12 cellular contexts compared by ENCODE assay signal in genomic region chr3:184679056-184679502, GRCh38. TPM values are rescaled to one million over a fixed set of nuclear protein-coding genes. Genes with fewer than 3 reads are reported as not detected.
DNase-seq lines count a peak whose midpoint lies in the region; ATAC-seq, FAIRE-seq and TF ChIP-seq lines count a peak whose summit lies in the region.
"Had no signal": no experiment of that assay in that cellular context is flagged by ENCODE, and none has a peak within 500 bp of the region (broad histone marks: within the 10 kb centered on the region; RNA-seq: fewer than 3 reads in every experiment).

No MANE protein-coding gene starts in this region.

- H3K9me3 Mint-ChIP-seq in Calu3 (ENCODE audit: low read depth, unreplicated experiment): no peaks in the 10 kb centered on the region

- H3K4me2 ChIP-seq in BLaER1: peak overlapping the region; percentile 96
- H3K4me2 ChIP-seq in neuronal stem cell (ENCODE audit: insufficient read depth, low read length, poor library complexity, severe bottlenecking): peak overlapping the region; percentile 23

- H3K79me1 ChIP-seq in neuronal stem cell (ENCODE audit: low read depth, low read length): no peaks in the 10 kb centered on the region

- H3K36me3 Mint-ChIP-seq in Calu3 (ENCODE audit: insufficient read depth, unreplicated experiment): no peaks in the 10 kb centered on the region

- H3K9me3 ChIP-seq in BLaER1 (no peaks in the 10 kb centered on the region; the same call in 1 of the 2 replicates), neuronal stem cell (replicated peaks in 1 of 2; ENCODE audit: control insufficient read depth in 2 of 2, insufficient read depth in 1 of 2, low read depth in 1 of 2, low read length in 2 of 2) (peaks cover 0 to 2% of the 10 kb centered on the region in 2 donors)
- H3K9me3 ChIP-seq: MG63 had no signal

- TF ChIP-seq CTCF in fibroblast of the aortic adventitia (IDR thresholded peaks at IDR 0.05; ENCODE audit: insufficient read depth, low read length): no peak
- TF ChIP-seq CTCF in D721Med (IDR thresholded peaks at IDR 0.05; ENCODE audit: insufficient read depth, missing control alignments): no peak
- TF ChIP-seq CTCF in Calu3 (IDR thresholded peaks at IDR 0.05; ENCODE audit: unreplicated experiment): no peak

- peak overlapping the region; percentile 49 for H4K8ac ChIP-seq in neuronal stem cell (ENCODE audit: low read depth, low read length)

- H2BK12ac ChIP-seq in neuronal stem cell (ENCODE audit: low read length): peak overlapping the region; percentile 93

- peaks cover 76% of the 10 kb centered on the region for H3K27me3 Mint-ChIP-seq in Calu3 (ENCODE audit: unreplicated experiment)

- no peaks in the 10 kb centered on the region for H3K4me1 Mint-ChIP-seq in Calu3 (ENCODE audit: low read depth, unreplicated experiment)

- H3K36me3 ChIP-seq in BLaER1 (no peaks in the 10 kb centered on the region), neuronal stem cell (replicated peaks in 1 of 2; ENCODE audit: control insufficient read depth in 2 of 2, insufficient read depth in 2 of 2, low read length in 2 of 2) (no peaks in the 10 kb centered on the region)
- H3K36me3 ChIP-seq: MG63 had no signal

- WGBS in neuronal stem cell (ENCODE audit: extremely low coverage in 2 of 2, insufficient read length in 2 of 2, insufficient replicate concordance in 1 of 2), 2 donors: no CpG with 5 or more reads among the region's 16 CpGs

- peak overlapping the region; percentile 4 for H3K4ac ChIP-seq in neuronal stem cell (ENCODE audit: low read length)

- H3K4me1 ChIP-seq in BLaER1 (peaks cover 64% of the 10 kb centered on the region), neuronal stem cell (ENCODE audit: control insufficient read depth in 2 of 2, insufficient read depth in 1 of 2, low read depth in 1 of 2, low read length in 2 of 2) (peaks cover 10 to 18% of the 10 kb centered on the region in 2 donors)
- H3K4me1 ChIP-seq: foreskin keratinocyte had no signal

- CTCF ChIA-PET in Calu3 (lab: Charles Lee): no interaction called here

- intact Hi-C loops in Calu3 (cut with micrococcal nuclease; ENCODE audit: unreplicated experiment): no loop called here

- peak overlapping the region; percentile 75 for H4K91ac ChIP-seq in neuronal stem cell (ENCODE audit: low read depth, low read length, poor library complexity)

- peak overlapping the region; percentile 71; the same call in 1 of the 2 replicates for H3K9ac ChIP-seq in BLaER1
- peak overlapping the region; percentile 15 for H3K9ac ChIP-seq in neuronal stem cell (ENCODE audit: low read depth, low read length, poor library complexity)

- H3K4me3 ChIP-seq in BLaER1 (no peak overlapping the region; the same call in 1 of the 2 replicates), fibroblast of the aortic adventitia (ENCODE audit: low read depth, low read length) (no peak overlapping the region), neuronal stem cell (ENCODE audit: low read length in 2 of 2) (peak overlapping the region in 1 of 2 donors; percentile 28)
- H3K4me3 ChIP-seq: MG63 had no signal

- peak overlapping the region; percentile 81 for H2BK120ac ChIP-seq in neuronal stem cell (ENCODE audit: low read depth, low read length)

- peak overlapping the region; percentile 90 for H2BK5ac ChIP-seq in neuronal stem cell (ENCODE audit: low read length)

- ATAC-seq in GM18873 (IDR thresholded peaks at IDR 0.05; ENCODE audit: low FRiP score, unreplicated experiment): no peak
- ATAC-seq: foreskin keratinocyte had no signal

- H3K27ac ChIP-seq in BLaER1: peak overlapping the region; percentile 86
- peak overlapping the region; percentile 90 for H3K27ac ChIP-seq in neuronal stem cell (replicated peaks; ENCODE audit: low read length)
- H3K27ac ChIP-seq: C4-2B, foreskin keratinocyte had no signal

- peak overlapping the region; percentile 78 for H2AK5ac ChIP-seq in neuronal stem cell (ENCODE audit: low read depth, low read length)

- no peak overlapping the region for H3K14ac ChIP-seq in neuronal stem cell (ENCODE audit: low read length)

- BruUV-seq in Calu3 (replicated peaks; lab: Mats Ljungman, UMichigan): no TSS peak

- peak overlapping the region; percentile 30 for H3K23ac ChIP-seq in neuronal stem cell (ENCODE audit: low read depth, low read length, poor library complexity)

- peak overlapping the region; percentile 90 for H2AFZ ChIP-seq in neuronal stem cell (ENCODE audit: low read length)

- H3K4me3 Mint-ChIP-seq in Calu3 (ENCODE audit: low read depth, unreplicated experiment): no peak overlapping the region

- peak overlapping the region; percentile 87 for H2BK15ac ChIP-seq in neuronal stem cell (ENCODE audit: low read length)

- no peak overlapping the region for H3K27ac Mint-ChIP-seq in Calu3 (ENCODE audit: unreplicated experiment)

- no peak for FAIRE-seq in D721Med (lab: Jason Lieb, UNC)

- H3K27me3 ChIP-seq in BLaER1 (no peaks in the 10 kb centered on the region), neuronal stem cell (ENCODE audit: control insufficient read depth in 3 of 3, insufficient read depth in 3 of 3, low read depth in 1 of 3, low read length in 3 of 3) (peaks cover 0 to 6% (median 0%) of the 10 kb centered on the region in 3 experiments)
- H3K27me3 ChIP-seq: MG63 had no signal

- DNase-seq in NCI-H2107 treated with DMSO at 0.1 percent for 48 hours (lab: John Stamatoyannopoulos, UW; ENCODE audit: unreplicated experiment): peak; percentile 67
- DNase-seq in fibroblast of the aortic adventitia (ENCODE audit: low read depth): peak; percentile 37
- DNase-seq in neuronal stem cell (ENCODE audit: low spot score): peak; percentile 51
- DNase-seq in D721Med (ENCODE audit: insufficient read length, low spot score): no peak
- DNase-seq in Calu3: no peak
- DNase-seq in stimulated activated CD4-positive, alpha-beta T cell treated with anti-CD3 and anti-CD28 coated beads, Interleukin-12 subunit alpha, Interleukin-12 subunit beta, amount 100 ng/mL, for 4 hours: no peak
- DNase-seq: activated CD8-positive, alpha-beta memory T cell treated with anti-CD3 and anti-CD28 coated beads, Interleukin-2, amount 50 U/mL, for 48 hours; foreskin keratinocyte; MG63 had no signal

- H3K18ac ChIP-seq in neuronal stem cell (ENCODE audit: low read length): peak overlapping the region; percentile 95

- no peaks in the 10 kb centered on the region for H4K20me1 ChIP-seq in BLaER1

RNA-seq across cellular contexts. Expression of gene MAGEF1, which starts 32.8 kb away (rescaled TPM):
- total RNA-seq in fibroblast of the aortic adventitia (ENCODE audit: low replicate concordance) (16.8 and 20.1 TPM in 2 replicates), Calu3 (2022) (57.9 and 63.9 TPM in 2 replicates)
- polyA plus RNA-seq in neuronal stem cell (2013, experiment 1 of 2): 67.9 TPM
- polyA plus RNA-seq in neuronal stem cell (2013, experiment 2 of 2): 67.5 TPM

Comparison
In these comparisons a context has a peak if more than half of its experiments do, and no peak if none do; other contexts are left out.
1. DNase-seq: peak in NCI-H2107 treated with DMSO at 0.1 percent for 48 hours (single experiment), fibroblast of the aortic adventitia (single experiment) and neuronal stem cell (single experiment); none in D721Med (single experiment), Calu3 (single experiment) and stimulated activated CD4-positive, alpha-beta T cell treated with anti-CD3 and anti-CD28 coated beads, Interleukin-12 subunit alpha, Interleukin-12 subunit beta, amount 100 ng/mL, for 4 hours (single experiment).